Comparison of ENCODE assay signal across 16 cellular contexts in the genomic region with DNA sequence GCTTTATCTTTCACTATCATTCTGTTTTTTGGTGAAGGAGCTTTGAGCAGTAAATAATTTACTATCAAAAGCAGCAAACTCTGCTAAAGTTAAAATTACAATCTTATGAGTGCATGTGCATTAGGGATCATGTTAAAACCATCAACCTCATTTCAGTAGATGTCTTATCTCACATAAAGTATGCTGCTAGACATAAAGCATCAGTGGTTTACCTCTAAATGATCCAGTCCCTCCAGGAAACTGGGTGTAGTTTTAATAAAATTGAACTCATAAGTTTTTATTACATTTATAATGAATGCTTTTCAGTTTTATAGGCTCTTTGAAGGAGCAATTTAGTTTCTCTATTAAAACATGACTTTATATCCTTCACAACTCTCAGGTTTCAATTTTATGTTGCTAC.
"Had no signal": no experiment of that assay in that cellular context is flagged by ENCODE, and none has a peak within 500 bp of the region (broad histone marks: within the 10 kb centered on the region; RNA-seq: fewer than 3 reads in every experiment).

No MANE protein-coding gene starts in this region.

- H3K27me3 ChIP-seq: adrenal gland had no signal

- ATAC-seq: activated T-helper 17 cell treated with anti-CD3 and anti-CD28 coated beads, Interleukin-2, amount 50 U/mL, for 72 hours; left colon; natural killer cell had no signal

- H3K4me3 ChIP-seq: adrenal gland, lung had no signal

- H3K36me3 ChIP-seq: adrenal gland had no signal

- DNase-seq: activated B cell treated with CpG ODN at 0.5 μM for 24 hours; activated CD4-positive, alpha-beta T cell treated with anti-CD3 and anti-CD28 coated beads, Interleukin-2, amount 10 ng/mL, durations not matched to agents 24 days and 14 days; activated CD8-positive, alpha-beta memory T cell treated with anti-CD3 and anti-CD28 coated beads for 24 hours; activated naive CD4-positive, alpha-beta T cell treated with anti-CD3 and anti-CD28 coated beads, Interleukin-2, amount 50 U/mL, for 16 hours; activated T-cell treated with anti-CD3 and anti-CD28 coated beads for 4 hours; adrenal gland; effector memory CD4-positive, alpha-beta T cell; glutamatergic neuron; immature natural killer cell; left colon; natural killer cell; occipital lobe; stimulated activated CD4-positive, alpha-beta T cell treated with anti-CD3 and anti-CD28 coated beads, Interleukin-15, amount 100 ng/mL, for 24 hours; stimulated activated CD4-positive, alpha-beta T cell treated with anti-CD3 and anti-CD28 coated beads, Interleukin-4, amount 100 ng/mL, for 4 hours had no signal
